In the genomic region with DNA sequence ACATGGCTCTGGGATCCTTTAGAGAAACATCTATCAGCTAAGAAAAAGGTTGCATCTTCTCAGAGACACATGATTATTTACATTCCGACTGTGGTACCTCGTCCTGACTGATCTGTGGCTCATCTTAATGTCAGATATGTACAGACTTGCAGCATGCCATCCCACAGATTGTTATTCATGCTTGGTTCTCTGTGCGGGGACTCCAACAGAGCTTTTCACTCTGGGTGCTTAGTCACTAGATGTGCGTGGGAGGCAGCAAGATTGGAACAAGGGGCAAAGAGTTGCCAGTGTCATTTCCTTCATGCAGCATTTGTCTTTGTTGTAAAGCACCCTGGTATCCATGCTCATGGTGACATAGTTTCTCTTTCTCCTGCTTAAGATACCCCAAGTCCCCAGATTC, we compare ENCODE assay signal across 8 cellular contexts.
A peak's percentile ranks its signal among the peaks of the same experiment; 100 is the strongest.
DNase-seq lines count a peak whose midpoint lies in the region.

No MANE protein-coding gene starts in this region.

- H3K27ac ChIP-seq in caudate nucleus (ENCODE audit: low read depth, low read length), result no peak overlapping the region

- DNase-seq in EH (ENCODE audit: low read depth), result peak; percentile 70
- peak; percentile 50 for DNase-seq in RKO (ENCODE audit: low spot score)
- peak in 31 of 61 donors; percentile 6 to 79 (median 32) for DNase-seq in caudate nucleus (lab: John Stamatoyannopoulos, UW)
- peak; percentile 28 to 46 (median 40) for DNase-seq in stimulated activated CD4-positive, alpha-beta T cell treated with anti-CD3 and anti-CD28 coated beads, Interleukin-1b, Interleukin-23, amount 100 ng/mL, for 24 hours (ENCODE audit: low read depth in 4 of 4, low spot score in 1 of 4)
- no peak for DNase-seq in HK-2 (ENCODE audit: unreplicated experiment)
- no peak for DNase-seq in germinal center (ENCODE audit: low spot score)
- no peak for DNase-seq in NCI-H2227 (lab: John Stamatoyannopoulos, UW; ENCODE audit: unreplicated experiment)
- no peak for DNase-seq in SIG-M5 (lab: John Stamatoyannopoulos, UW)

Comparison
In these comparisons a context has a peak if more than half of its experiments do, and no peak if none do; other contexts are left out.
1. DNase-seq: peak in EH (single experiment), RKO (single experiment), caudate nucleus (31 of 61) and stimulated activated CD4-positive, alpha-beta T cell treated with anti-CD3 and anti-CD28 coated beads, Interleukin-1b, Interleukin-23, amount 100 ng/mL, for 24 hours (4 of 4); none in HK-2 (single experiment), germinal center (single experiment), NCI-H2227 (single experiment) and SIG-M5 (single experiment).